Comparison of ENCODE assay signal across 16 cellular contexts in the genomic region with DNA sequence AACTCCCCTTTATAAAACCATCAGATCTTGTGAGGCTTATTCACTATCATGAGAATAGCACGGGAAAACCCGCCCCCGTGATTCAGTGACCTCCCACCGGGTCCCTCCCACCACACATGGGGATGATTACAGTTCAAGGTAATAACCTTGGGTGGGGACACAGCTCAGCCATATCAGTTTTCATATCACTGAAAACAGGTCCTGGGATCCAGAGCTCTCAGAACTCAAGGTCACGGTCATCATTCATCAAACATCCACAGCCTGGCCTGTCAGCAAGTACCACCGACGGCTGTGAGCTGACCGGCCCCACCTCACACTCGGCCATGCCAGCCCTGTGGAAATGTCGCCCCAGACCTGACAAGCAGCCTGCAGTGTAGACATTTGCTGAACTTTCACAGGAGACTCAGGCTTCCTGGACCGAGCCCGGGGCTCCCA. TPM values are rescaled to one million over a fixed set of nuclear protein-coding genes. Genes with fewer than 3 reads are reported as not detected.
DNase-seq lines count a peak whose midpoint lies in the region; ATAC-seq and TF ChIP-seq lines count a peak whose summit lies in the region.
"Had no signal": no experiment of that assay in that cellular context is flagged by ENCODE, and none has a peak within 500 bp of the region (broad histone marks: within the 10 kb centered on the region; RNA-seq: fewer than 3 reads in every experiment).

No MANE protein-coding gene starts in this region.

- H3K4me1 ChIP-seq in colonic mucosa = peaks cover 7% of the 10 kb centered on the region

- no peak for ATAC-seq in HG03108 (IDR thresholded peaks at IDR 0.05; ENCODE audit: unreplicated experiment)
- ATAC-seq: GM12878 had no signal

- peak; percentile 10 for DNase-seq in stimulated activated CD4-positive, alpha-beta T cell treated with anti-CD3 and anti-CD28 coated beads, Interleukin-15, amount 100 ng/mL, for 24 hours
- no peak for DNase-seq in stimulated activated CD4-positive, alpha-beta T cell treated with anti-CD3 and anti-CD28 coated beads, Interleukin-12 subunit alpha, Interleukin-12 subunit beta, amount 100 ng/mL, for 4 hours
- peak; percentile 80 for DNase-seq in colonic mucosa
- DNase-seq in Kasumi-1 (lab: John Stamatoyannopoulos, UW) = no peak
- no peak for DNase-seq in GM19238 (ENCODE audit: insufficient read length, low spot score)
- DNase-seq: AML-193; CD4-positive, CD25-positive, alpha-beta regulatory T cell; DMS79; NCI-H1092; NCI-H446; NCI-H82; SHP77 had no signal

- no peak overlapping the region for H3K4me3 ChIP-seq in colonic mucosa
- H3K4me3 ChIP-seq: GM12878 had no signal

- no peaks in the 10 kb centered on the region for H3K36me3 ChIP-seq in colonic mucosa

- H3K9ac ChIP-seq in colonic mucosa (ENCODE audit: low read depth in 2 of 2, low read length in 2 of 2) = no peak overlapping the region

- H3K9me3 Mint-ChIP-seq in nephron = no peaks in the 10 kb centered on the region

- no peaks in the 10 kb centered on the region for H3K9me3 ChIP-seq in colonic mucosa

- H3K36me3 Mint-ChIP-seq in nephron (ENCODE audit: low read depth) = no peaks in the 10 kb centered on the region
- H3K36me3 Mint-ChIP-seq: CD4-positive, CD25-positive, alpha-beta regulatory T cell had no signal

- H3K27me3 ChIP-seq in colonic mucosa = no peaks in the 10 kb centered on the region

- H3K4me3 Mint-ChIP-seq in nephron = no peak overlapping the region
- H3K4me3 Mint-ChIP-seq: CD4-positive, CD25-positive, alpha-beta regulatory T cell had no signal

- H3K4me1 Mint-ChIP-seq in nephron = peaks cover 57% of the 10 kb centered on the region
- H3K4me1 Mint-ChIP-seq: CD4-positive, CD25-positive, alpha-beta regulatory T cell had no signal

- H3K27ac ChIP-seq in colonic mucosa = peak overlapping the region; percentile 47

- peak overlapping the region in 2 of 3 experiments; percentile 58 to 84 for H3K27ac Mint-ChIP-seq in nephron
- H3K27ac Mint-ChIP-seq: CD4-positive, CD25-positive, alpha-beta regulatory T cell had no signal

- TF ChIP-seq CTCF in colonic mucosa (IDR thresholded peaks at IDR 0.05) (no peak), nephron (IDR thresholded peaks at IDR 0.05; ENCODE audit: unreplicated experiment in 3 of 3) (no peak)

- intact Hi-C loops in colonic mucosa (cut with DNase I) = no loop called here

- peaks cover 26% of the 10 kb centered on the region for H3K27me3 Mint-ChIP-seq in nephron (ENCODE audit: low read depth)
- H3K27me3 Mint-ChIP-seq: CD4-positive, CD25-positive, alpha-beta regulatory T cell had no signal

RNA-seq across cellular contexts. Expression of a gene that starts 14.1 kb away (rescaled TPM):
- 10 to 100 TPM in 1 of 2 donors, 1 to 10 TPM in 1; 2.3 to 21.0 TPM for total RNA-seq in colonic mucosa
- total RNA-seq: CD4-positive, CD25-positive, alpha-beta regulatory T cell; G401; GM12878 had no signal

Comparison
In these comparisons a context has a peak if more than half of its experiments do, and no peak if none do; other contexts are left out.
1. DNase-seq: peak in stimulated activated CD4-positive, alpha-beta T cell treated with anti-CD3 and anti-CD28 coated beads, Interleukin-15, amount 100 ng/mL, for 24 hours (single experiment) and colonic mucosa (single experiment); none in stimulated activated CD4-positive, alpha-beta T cell treated with anti-CD3 and anti-CD28 coated beads, Interleukin-12 subunit alpha, Interleukin-12 subunit beta, amount 100 ng/mL, for 4 hours (single experiment), Kasumi-1 (0 of 2) and GM19238 (single experiment).